In genomic region chr18:1026930-1027329, GRCh38 we compare ENCODE assay signal across 29 cellular contexts.
"Had no signal": no experiment of that assay in that cellular context is flagged by ENCODE, and none has a peak within 500 bp of the region (broad histone marks: within the 10 kb centered on the region; RNA-seq: fewer than 3 reads in every experiment).

No MANE protein-coding gene starts in this region.

- H3K4me3 ChIP-seq: colonic mucosa, coronary artery, dorsolateral prefrontal cortex, esophagus muscularis mucosa, esophagus squamous epithelium, gastrocnemius medialis, gastroesophageal sphincter, heart left ventricle, heart right ventricle, hepatocyte had no signal

- H3K27ac Mint-ChIP-seq: dendritic cell treated with granulocyte-macrophage colony-stimulating factor and Interleukin-4, amounts not matched to agents 40 ng/mL and 50 ng/mL, for 4 days; effector memory CD8-positive, alpha-beta T cell had no signal

- FAIRE-seq: colon, endometrium, endothelial cell of umbilical vein, frontal cortex had no signal

- H3K27ac ChIP-seq: colonic mucosa, coronary artery, dorsolateral prefrontal cortex, epithelial cell of prostate, esophagus muscularis mucosa, esophagus squamous epithelium, foreskin keratinocyte, gastrocnemius medialis, gastroesophageal sphincter, heart left ventricle, heart right ventricle, hepatocyte had no signal

- H3K4me1 ChIP-seq: colonic mucosa, esophagus muscularis mucosa, esophagus squamous epithelium, foreskin keratinocyte, gastrocnemius medialis, gastroesophageal sphincter, heart left ventricle, heart right ventricle had no signal

- DNase-seq: colonic mucosa; cortex of kidney; dermis blood vessel endothelial cell; dorsolateral prefrontal cortex; effector CD4-positive, alpha-beta T cell; effector CD8-positive, alpha-beta T cell; effector memory CD4-positive, alpha-beta T cell; effector memory CD8-positive, alpha-beta T cell; erythroblast; esophagus squamous epithelium; foreskin fibroblast; foreskin keratinocyte; foreskin melanocyte; gastrocnemius medialis; glutamatergic neuron; head of caudate nucleus; heart left ventricle; heart right ventricle had no signal

- H3K27me3 ChIP-seq: colonic mucosa, dorsolateral prefrontal cortex, esophagus squamous epithelium, foreskin keratinocyte, gastrocnemius medialis, gastroesophageal sphincter, heart left ventricle, heart right ventricle, hepatocyte had no signal

- H3K4me3 Mint-ChIP-seq: dendritic cell treated with granulocyte-macrophage colony-stimulating factor and Interleukin-4, amounts not matched to agents 40 ng/mL and 50 ng/mL, for 4 days; effector memory CD8-positive, alpha-beta T cell had no signal

- H3K4me2 ChIP-seq: hepatocyte had no signal

- H3K36me3 ChIP-seq: colonic mucosa, esophagus muscularis mucosa, esophagus squamous epithelium, gastrocnemius medialis, gastroesophageal sphincter, heart left ventricle, heart right ventricle had no signal

- H3K9me3 ChIP-seq: colonic mucosa, gastrocnemius medialis had no signal

- ATAC-seq: effector memory CD8-positive, alpha-beta T cell; esophagus mucosa; foreskin keratinocyte; gastrocnemius medialis; gastroesophageal sphincter; heart left ventricle; heart right ventricle had no signal

- H3K27me3 Mint-ChIP-seq: dendritic cell treated with granulocyte-macrophage colony-stimulating factor and Interleukin-4, amounts not matched to agents 40 ng/mL and 50 ng/mL, for 4 days; effector memory CD8-positive, alpha-beta T cell had no signal

- H3K79me2 ChIP-seq: hepatocyte had no signal

- H2AFZ ChIP-seq: hepatocyte had no signal
